Comparison of ENCODE assay signal across 16 cellular contexts in the genomic region with DNA sequence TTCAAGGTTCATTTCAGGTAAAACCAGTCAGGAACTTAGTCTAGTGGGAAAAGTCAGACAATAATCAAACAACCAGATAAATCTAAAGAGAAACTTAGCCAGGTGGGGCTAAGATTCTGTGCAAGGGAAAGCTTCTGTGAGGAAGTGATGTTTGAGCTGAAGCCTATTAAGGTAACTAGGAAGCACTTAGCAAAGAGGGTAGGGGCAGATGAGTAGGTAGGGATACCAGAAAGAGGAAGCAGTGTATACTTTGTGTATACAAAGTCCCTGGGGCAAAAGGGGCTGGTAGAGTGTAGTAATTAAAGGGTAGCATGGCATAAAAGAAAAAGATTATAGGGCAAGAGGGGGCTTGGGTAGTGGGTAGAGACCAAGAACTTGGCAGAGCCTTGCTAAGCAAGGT. TPM values are rescaled to one million over a fixed set of nuclear protein-coding genes. Genes with fewer than 3 reads are reported as not detected.
A peak's percentile ranks its signal among the peaks of the same experiment; 100 is the strongest.
DNase-seq lines count a peak whose midpoint lies in the region; TF ChIP-seq lines count a peak whose summit lies in the region.
"Had no signal": no experiment of that assay in that cellular context is flagged by ENCODE, and none has a peak within 500 bp of the region (broad histone marks: within the 10 kb centered on the region; RNA-seq: fewer than 3 reads in every experiment).

No MANE protein-coding gene starts in this region.

- no peaks in the 10 kb centered on the region for H3K36me3 ChIP-seq in MM.1S (replicated peaks; ENCODE audit: insufficient read depth, low read length)
- H3K36me3 ChIP-seq in osteoblast (ENCODE audit: insufficient read depth, low read length) = no peaks in the 10 kb centered on the region

- H3K9me3 Mint-ChIP-seq in activated naive CD4-positive, alpha-beta T cell treated with anti-CD3 and anti-CD28 coated beads, Interleukin-2, amount 10 ng/mL, durations not matched to agents 7 days and 5 days = no peaks in the 10 kb centered on the region
- no peaks in the 10 kb centered on the region for H3K9me3 Mint-ChIP-seq in progenitor cell of endocrine pancreas (ENCODE audit: low read depth)
- H3K9me3 Mint-ChIP-seq: activated CD4-positive, alpha-beta memory T cell treated with anti-CD3 and anti-CD28 coated beads, Interleukin-2, amount 10 ng/mL, durations not matched to agents 7 days and 5 days had no signal

- H3K4me3 Mint-ChIP-seq in activated naive CD4-positive, alpha-beta T cell treated with anti-CD3 and anti-CD28 coated beads, Interleukin-2, amount 10 ng/mL, durations not matched to agents 7 days and 5 days = no peak overlapping the region
- no peak overlapping the region for H3K4me3 Mint-ChIP-seq in progenitor cell of endocrine pancreas (ENCODE audit: low read depth)
- H3K4me3 Mint-ChIP-seq: activated CD4-positive, alpha-beta memory T cell treated with anti-CD3 and anti-CD28 coated beads, Interleukin-2, amount 10 ng/mL, durations not matched to agents 7 days and 5 days had no signal

- H3K27me3 Mint-ChIP-seq in activated naive CD4-positive, alpha-beta T cell treated with anti-CD3 and anti-CD28 coated beads, Interleukin-2, amount 10 ng/mL, durations not matched to agents 7 days and 5 days = no peaks in the 10 kb centered on the region
- no peaks in the 10 kb centered on the region for H3K27me3 Mint-ChIP-seq in progenitor cell of endocrine pancreas
- H3K27me3 Mint-ChIP-seq: activated CD4-positive, alpha-beta memory T cell treated with anti-CD3 and anti-CD28 coated beads, Interleukin-2, amount 10 ng/mL, durations not matched to agents 7 days and 5 days had no signal

- CTCF ChIA-PET in activated naive CD4-positive, alpha-beta T cell treated with anti-CD3 and anti-CD28 coated beads, Interleukin-2, amount 10 ng/mL, durations not matched to agents 7 days and 5 days (lab: Charles Lee) = interaction anchor here (0.9 to 1.5 kb wide), 2 partner anchors 13 to 15 kb away, joined by 3 to 4 read pairs; no protein-coding TSS in a partner anchor

- peak overlapping the region; percentile 4; the same call in 1 of the 2 replicates for H3K4me2 ChIP-seq in MM.1S (ENCODE audit: low read depth, low read length)
- no peak overlapping the region for H3K4me2 ChIP-seq in osteoblast (ENCODE audit: insufficient read depth, low read length)

- no peaks in the 10 kb centered on the region for H3K27me3 ChIP-seq in MM.1S (replicated peaks; ENCODE audit: insufficient read depth, low read length)
- no peaks in the 10 kb centered on the region for H3K27me3 ChIP-seq in osteoblast (ENCODE audit: insufficient read depth, low read length)
- H3K27me3 ChIP-seq: stomach had no signal

- peaks cover 39% of the 10 kb centered on the region for H3K4me1 Mint-ChIP-seq in activated naive CD4-positive, alpha-beta T cell treated with anti-CD3 and anti-CD28 coated beads, Interleukin-2, amount 10 ng/mL, durations not matched to agents 7 days and 5 days
- H3K4me1 Mint-ChIP-seq in progenitor cell of endocrine pancreas (ENCODE audit: low read depth) = peaks cover 13% of the 10 kb centered on the region

- H3K9me3 ChIP-seq in MM.1S (replicated peaks; ENCODE audit: insufficient read depth, low read length) (no peaks in the 10 kb centered on the region), osteoblast (ENCODE audit: low read depth, low read length) (no peaks in the 10 kb centered on the region)
- H3K9me3 ChIP-seq: stomach had no signal

- TF ChIP-seq CTCF in MM.1S (IDR thresholded peaks at IDR 0.05; ENCODE audit: low read length) = no peak
- TF ChIP-seq CTCF in osteoblast (IDR thresholded peaks at IDR 0.05; ENCODE audit: extremely low read depth, low read depth, low read length) = no peak
- no peak for TF ChIP-seq CTCF in progenitor cell of endocrine pancreas (IDR thresholded peaks at IDR 0.05; ENCODE audit: unreplicated experiment)

- H3K27ac Mint-ChIP-seq in activated naive CD4-positive, alpha-beta T cell treated with anti-CD3 and anti-CD28 coated beads, Interleukin-2, amount 10 ng/mL, durations not matched to agents 7 days and 5 days = peak overlapping the region; percentile 66
- no peak overlapping the region for H3K27ac Mint-ChIP-seq in progenitor cell of endocrine pancreas
- H3K27ac Mint-ChIP-seq: activated CD4-positive, alpha-beta memory T cell treated with anti-CD3 and anti-CD28 coated beads, Interleukin-2, amount 10 ng/mL, durations not matched to agents 7 days and 5 days had no signal

- DNase-seq in activated naive CD4-positive, alpha-beta T cell treated with anti-CD3 and anti-CD28 coated beads, Interleukin-2, amount 10 ng/mL, durations not matched to agents 7 days and 5 days = no peak
- no peak for DNase-seq in activated naive CD4-positive, alpha-beta T cell treated with anti-CD3 and anti-CD28 coated beads, Interleukin-2, amount 50 U/mL, for 16 hours
- no peak for DNase-seq in MM.1S
- DNase-seq in SKM-1 treated with dmso at 0.1 percent for 144 hours (lab: John Stamatoyannopoulos, UW; ENCODE audit: unreplicated experiment) = peak; percentile 77
- DNase-seq in osteoblast (ENCODE audit: insufficient read length, low spot score, missing footprints) = peak; percentile 19
- DNase-seq in D341Med (ENCODE audit: low spot score) = no peak
- DNase-seq in NCI-H2081 treated with DMSO at 0.1 percent for 48 hours (lab: John Stamatoyannopoulos, UW) = no peak
- DNase-seq in progenitor cell of endocrine pancreas (ENCODE audit: low spot score, unreplicated experiment) = no peak
- DNase-seq: activated CD4-positive, alpha-beta memory T cell treated with anti-CD3 and anti-CD28 coated beads, Interleukin-2, amount 10 ng/mL, durations not matched to agents 7 days and 5 days; DMS153; hypothalamus; left colon; stomach had no signal

- H3K36me3 Mint-ChIP-seq in activated naive CD4-positive, alpha-beta T cell treated with anti-CD3 and anti-CD28 coated beads, Interleukin-2, amount 10 ng/mL, durations not matched to agents 7 days and 5 days = peaks cover 2% of the 10 kb centered on the region
- no peaks in the 10 kb centered on the region for H3K36me3 Mint-ChIP-seq in progenitor cell of endocrine pancreas (ENCODE audit: insufficient read depth)

- 0 out of 2 replicates have a peak overlapping the region, but pooled peaks have one; percentile 25 for H2AFZ ChIP-seq in MM.1S (ENCODE audit: low read length)
- H2AFZ ChIP-seq in osteoblast (ENCODE audit: low read length) = no peak overlapping the region

- H3F3A ChIP-seq in MM.1S (ENCODE audit: insufficient read depth, low read length) = peaks cover 14% of the 10 kb centered on the region

- H4K20me1 ChIP-seq in MM.1S (ENCODE audit: insufficient read depth, low read length) (no peaks in the 10 kb centered on the region), osteoblast (ENCODE audit: insufficient read depth, low read length) (no peaks in the 10 kb centered on the region)

- H3K9ac ChIP-seq in MM.1S (ENCODE audit: low read length) = no peak overlapping the region

- peaks cover 29% of the 10 kb centered on the region for H3K4me1 ChIP-seq in MM.1S (ENCODE audit: low read length)
- peaks cover 13% of the 10 kb centered on the region for H3K4me1 ChIP-seq in osteoblast (ENCODE audit: insufficient read depth, low read length)

- H3K79me2 ChIP-seq in MM.1S (ENCODE audit: low read length) (peaks cover 7% of the 10 kb centered on the region; the same call in 1 of the 2 replicates), osteoblast (ENCODE audit: insufficient read depth, low read length) (no peaks in the 10 kb centered on the region)

- H3K27ac ChIP-seq in MM.1S (ENCODE audit: low read length) (peak overlapping the region; percentile 24; the same call in 1 of the 2 replicates), osteoblast (ENCODE audit: low read depth, low read length) (no peak overlapping the region)
- H3K27ac ChIP-seq: RWPE1, stomach had no signal

- H3K9me2 ChIP-seq in MM.1S (replicated peaks; ENCODE audit: insufficient read depth, low read length) = no peaks in the 10 kb centered on the region

- H3K4me3 ChIP-seq in MM.1S (ENCODE audit: low read length) (no peak overlapping the region), osteoblast (ENCODE audit: insufficient read depth, low read length) (no peak overlapping the region)
- H3K4me3 ChIP-seq: stomach had no signal

RNA-seq across cellular contexts. Expression of gene SPATA24, which starts 3.6 kb away (rescaled TPM):
- 2.9 and 3.6 TPM in 2 replicates for total RNA-seq in osteoblast
- 13.9 and 14.0 TPM in 2 replicates for total RNA-seq in progenitor cell of endocrine pancreas

RNA-seq across cellular contexts. Expression of gene PROB1, which starts 12.6 kb away (rescaled TPM):
- total RNA-seq in osteoblast (1.1 and 1.2 TPM in 2 replicates), progenitor cell of endocrine pancreas (2.0 and 2.2 TPM in 2 replicates)

RNA-seq across cellular contexts. Expression of gene MZB1, which starts 17.8 kb away (rescaled TPM):
- total RNA-seq in osteoblast (0.29 TPM in 1 of 2 replicates, not detected in the other), progenitor cell of endocrine pancreas (0.24 and 0.80 TPM in 2 replicates)
- total RNA-seq: dermis microvascular lymphatic vessel endothelial cell had no signal

RNA-seq across cellular contexts. Expression of gene SLC23A1, which starts 24.4 kb away (rescaled TPM):
- total RNA-seq in osteoblast (not detected in 2 replicates), progenitor cell of endocrine pancreas (0.20 and 0.48 TPM in 2 replicates)
- total RNA-seq: dermis microvascular lymphatic vessel endothelial cell, NCI-H460 had no signal

RNA-seq across cellular contexts. Expression of gene DNAJC18, which starts 31.8 kb away (rescaled TPM):
- total RNA-seq in osteoblast (12.4 and 16.3 TPM in 2 replicates), progenitor cell of endocrine pancreas (23.1 and 23.3 TPM in 2 replicates)

Comparison
In these comparisons a context has a peak if more than half of its experiments do, and no peak if none do; other contexts are left out.
1. DNase-seq: peak in SKM-1 treated with dmso at 0.1 percent for 144 hours (single experiment) and osteoblast (single experiment); none in activated naive CD4-positive, alpha-beta T cell treated with anti-CD3 and anti-CD28 coated beads, Interleukin-2, amount 10 ng/mL, durations not matched to agents 7 days and 5 days (single experiment), activated naive CD4-positive, alpha-beta T cell treated with anti-CD3 and anti-CD28 coated beads, Interleukin-2, amount 50 U/mL, for 16 hours (single experiment), MM.1S (single experiment), D341Med (single experiment), NCI-H2081 treated with DMSO at 0.1 percent for 48 hours (single experiment) and progenitor cell of endocrine pancreas (single experiment).